13 cellular contexts compared by ENCODE assay signal in the genomic region with DNA sequence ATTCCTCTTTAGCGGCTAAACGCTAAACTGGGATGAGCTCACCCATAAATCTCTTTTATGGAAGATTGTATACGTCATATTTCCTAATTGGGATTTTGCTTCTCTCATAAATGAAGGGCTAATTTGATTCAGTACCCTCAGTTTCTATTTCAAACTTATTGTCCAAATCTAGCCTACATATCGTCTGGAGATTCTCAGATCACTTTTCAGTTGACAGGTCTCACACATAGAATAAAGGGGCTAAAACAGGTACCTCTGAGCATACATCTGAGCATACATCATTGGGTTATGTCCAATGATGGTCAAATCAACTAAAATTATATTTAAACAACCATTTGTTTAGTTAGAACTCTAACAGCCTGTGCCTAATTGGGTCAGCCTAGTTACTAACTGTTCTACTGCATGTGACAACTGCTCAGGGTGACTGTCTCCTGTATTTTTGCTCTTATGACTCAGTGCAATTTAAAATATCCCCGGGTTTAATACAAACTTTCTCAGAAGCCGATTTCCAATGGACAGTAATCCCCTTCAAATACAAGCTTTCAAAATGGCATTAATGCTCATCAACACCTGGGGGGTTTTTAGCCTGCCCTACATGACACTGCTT. TPM values are rescaled to one million over a fixed set of nuclear protein-coding genes. Genes with fewer than 3 reads are reported as not detected.
DNase-seq lines count a peak whose midpoint lies in the region; ATAC-seq and TF ChIP-seq lines count a peak whose summit lies in the region.
"Had no signal": no experiment of that assay in that cellular context is flagged by ENCODE, and none has a peak within 500 bp of the region (broad histone marks: within the 10 kb centered on the region; RNA-seq: fewer than 3 reads in every experiment).

No MANE protein-coding gene starts in this region.

- peaks cover 89% of the 10 kb centered on the region for H3K4me1 ChIP-seq in PC-9 (replicated peaks; ENCODE audit: insufficient read depth)
- H3K4me1 ChIP-seq in trophoblast cell (ENCODE audit: control insufficient read depth in 1 of 2, insufficient read depth in 2 of 2, low read length in 2 of 2): peaks cover 8 to 16% of the 10 kb centered on the region in 2 experiments
- no peaks in the 10 kb centered on the region for H3K4me1 ChIP-seq in lower lobe of right lung

- peak overlapping the region; percentile 33 for H2BK120ac ChIP-seq in trophoblast cell (ENCODE audit: insufficient read depth, low read length, poor library complexity)

- no peak overlapping the region for H2AK5ac ChIP-seq in trophoblast cell (ENCODE audit: low read length)

- CTCF ChIA-PET in Calu3 (lab: Charles Lee): interaction anchor here (0.6 to 4.1 kb wide), 6 partner anchors 10 to 128 kb away, joined by 3 to 22 read pairs (median 4); no protein-coding TSS in a partner anchor
- CTCF ChIA-PET in PC-9 (lab: Charles Lee): interaction anchor here (0.5 to 1.6 kb wide), 8 partner anchors 9 to 174 kb away, joined by 3 to 8 read pairs (median 3); no protein-coding TSS in a partner anchor

- H2BK5ac ChIP-seq in trophoblast cell (ENCODE audit: low read depth, low read length, poor library complexity): no peak overlapping the region

- peaks cover 92% of the 10 kb centered on the region for H3K79me2 ChIP-seq in PC-9 (ENCODE audit: low read depth)
- peaks cover 3% of the 10 kb centered on the region for H3K79me2 ChIP-seq in trophoblast cell (ENCODE audit: control insufficient read depth, insufficient read depth, low read length, poor library complexity)

- ATAC-seq in lower lobe of right lung: no peak
- ATAC-seq: K562 had no signal

- BruUV-seq in Calu3 (replicated peaks; lab: Mats Ljungman, UMichigan) (no TSS peak), PC-9 (replicated peaks; lab: Mats Ljungman, UMichigan) (no TSS peak)

- no peak overlapping the region for H2BK12ac ChIP-seq in trophoblast cell (ENCODE audit: low read length)

- H3K14ac ChIP-seq in trophoblast cell (ENCODE audit: low read length): no peak overlapping the region

- H3K27ac Mint-ChIP-seq in Calu3 (ENCODE audit: unreplicated experiment): peak overlapping the region; percentile 43
- H3K27ac Mint-ChIP-seq: activated naive CD8-positive, alpha-beta T cell had no signal

- H3K4me2 ChIP-seq in PC-9 (peak overlapping the region; percentile 74), trophoblast cell (ENCODE audit: low read length) (no peak overlapping the region)

- H4K20me1 ChIP-seq in PC-9 (ENCODE audit: insufficient read depth): no peaks in the 10 kb centered on the region

- H3K27ac ChIP-seq in PC-9 (peak overlapping the region; percentile 98), epithelial cell of prostate (peak overlapping the region; percentile 87), trophoblast cell (ENCODE audit: low read depth, low read length) (peak overlapping the region; percentile 88), lower lobe of right lung (no peak overlapping the region)

- H3K79me1 ChIP-seq in trophoblast cell (ENCODE audit: low read length): peaks cover 16% of the 10 kb centered on the region

- H2AFZ ChIP-seq in PC-9: no peak overlapping the region
- H2AFZ ChIP-seq in trophoblast cell (ENCODE audit: insufficient read depth, low read length, poor library complexity): no peak overlapping the region

- H3K23ac ChIP-seq in trophoblast cell (ENCODE audit: low read length): no peak overlapping the region

- no peak overlapping the region for H4K12ac ChIP-seq in trophoblast cell (ENCODE audit: low read depth, low read length)

- POLR2A ChIA-PET in PC-9 (lab: Charles Lee; ENCODE audit: unreplicated experiment): interaction anchor here (0.5 to 2.0 kb wide), 4 partner anchors 9 to 130 kb away, joined by 3 to 9 read pairs (median 4); no protein-coding TSS in a partner anchor

- H3K9me3 Mint-ChIP-seq in Calu3 (ENCODE audit: low read depth, unreplicated experiment): no peaks in the 10 kb centered on the region

- H3F3A ChIP-seq in PC-9 (ENCODE audit: insufficient read depth, low read depth): peaks cover 66% of the 10 kb centered on the region

- H4K8ac ChIP-seq in trophoblast cell (ENCODE audit: low read depth, low read length): peak overlapping the region; percentile 19

- 0 out of 2 replicates have a peak, but pooled peaks cover 2% of the 10 kb centered on the region for H3K9me3 ChIP-seq in PC-9 (ENCODE audit: insufficient read depth, low read depth)
- H3K9me3 ChIP-seq in trophoblast cell (ENCODE audit: insufficient read depth, low read depth, low read length): no peaks in the 10 kb centered on the region
- H3K9me3 ChIP-seq in lower lobe of right lung: no peaks in the 10 kb centered on the region

- H3K4me3 Mint-ChIP-seq in Calu3 (ENCODE audit: low read depth, unreplicated experiment): no peak overlapping the region
- H3K4me3 Mint-ChIP-seq: activated naive CD8-positive, alpha-beta T cell had no signal

- peaks cover 11% of the 10 kb centered on the region for H3K36me3 Mint-ChIP-seq in Calu3 (ENCODE audit: insufficient read depth, unreplicated experiment)

- no peak overlapping the region for H3K9ac ChIP-seq in trophoblast cell (ENCODE audit: low read length)

- DNase-seq in Calu3 (no peak), PC-9 (peak in 1 of 2 experiments; percentile 45), epithelial cell of prostate (ENCODE audit: low read depth, low spot score) (no peak), trophoblast cell (peak in 1 of 2 donors; percentile 54), lower lobe of right lung (no peak), foreskin melanocyte (no peak), NCI-H69 (lab: John Stamatoyannopoulos, UW) (no peak), NCI-H187 treated with DMSO at 0.1 percent for 48 hours (lab: John Stamatoyannopoulos, UW) (no peak)
- DNase-seq: activated CD4-positive, CD25-positive, alpha-beta regulatory T cell; NCI-H2029; NCI-H774 had no signal

- no peaks in the 10 kb centered on the region for H3K27me3 Mint-ChIP-seq in Calu3 (ENCODE audit: unreplicated experiment)
- H3K27me3 Mint-ChIP-seq: activated naive CD8-positive, alpha-beta T cell had no signal

- H3K4me3 ChIP-seq in PC-9 (peak overlapping the region; percentile 27; the same call in 1 of the 2 replicates), trophoblast cell (ENCODE audit: low read depth, low read length) (no peak overlapping the region), lower lobe of right lung (no peak overlapping the region)
- H3K4me3 ChIP-seq: K562 had no signal

- no peak overlapping the region for H3K4ac ChIP-seq in trophoblast cell (ENCODE audit: low read depth, low read length)

- peaks cover 67% of the 10 kb centered on the region for H3K4me1 Mint-ChIP-seq in Calu3 (ENCODE audit: low read depth, unreplicated experiment)

- no peak overlapping the region for H4K91ac ChIP-seq in trophoblast cell (ENCODE audit: low read depth, low read length)

- WGBS in trophoblast cell (ENCODE audit: extremely low coverage, insufficient coverage, insufficient read length): no CpG with 5 or more reads among the region's 6 CpGs

- H3K36me3 ChIP-seq in PC-9 (ENCODE audit: low read depth): peaks cover 28% of the 10 kb centered on the region; the same call in 1 of the 2 replicates
- H3K36me3 ChIP-seq in trophoblast cell (ENCODE audit: control insufficient read depth in 1 of 2, insufficient read depth in 2 of 2, low read length in 2 of 2): peaks cover 3% of the 10 kb centered on the region in 2 experiments
- no peaks in the 10 kb centered on the region for H3K36me3 ChIP-seq in lower lobe of right lung

- H3K18ac ChIP-seq in trophoblast cell (ENCODE audit: low read length): no peak overlapping the region

- TF ChIP-seq CTCF in Calu3 (IDR thresholded peaks at IDR 0.05; ENCODE audit: unreplicated experiment): no peak
- no peak for TF ChIP-seq CTCF in PC-9 (conservative IDR thresholded peaks at IDR 0.05)
- TF ChIP-seq CTCF in lower lobe of right lung (IDR thresholded peaks at IDR 0.05): no peak

- intact Hi-C loops in Calu3 (cut with micrococcal nuclease; ENCODE audit: unreplicated experiment): loop anchor here (5.0 kb wide), 1 partner anchor 128 kb away; no protein-coding TSS in a partner anchor
- intact Hi-C loops in PC-9 (cut with micrococcal nuclease; ENCODE audit: unreplicated experiment): no loop called here
- intact Hi-C loops in lower lobe of right lung (cut with DNase I): no loop called here

- no peaks in the 10 kb centered on the region for H3K9me2 ChIP-seq in PC-9 (ENCODE audit: insufficient read depth)

- H3K27me3 ChIP-seq in PC-9 (ENCODE audit: insufficient read depth, low read depth) (no peaks in the 10 kb centered on the region), trophoblast cell (ENCODE audit: insufficient read depth, low read length) (no peaks in the 10 kb centered on the region), lower lobe of right lung (ENCODE audit: low read depth) (no peaks in the 10 kb centered on the region)

RNA-seq across cellular contexts. Expression of gene PLXND1, which starts 57.7 kb away (rescaled TPM):
- total RNA-seq in Calu3 (2022): 16.3 and 22.0 TPM in 2 replicates
- 44.4 and 50.4 TPM in 2 replicates for total RNA-seq in PC-9 (2021)
- 282 and 293 TPM in 2 replicates for polyA plus RNA-seq in trophoblast cell (2013)
- 233 TPM for total RNA-seq in lower lobe of right lung
